ENCODE assay signal across 1 cellular context in genomic region chr2:52428224-52428623, GRCh38.
TF ChIP-seq lines count a peak whose summit lies in the region.

No MANE protein-coding gene starts in this region.

TF ChIP-seq in WTC11, 78 proteins besides CTCF, POLR2A, EP300 and RAD21 (continued from another document):
- TF ChIP-seq ZNF423 (CRISPR knock-in tag; IDR thresholded peaks at IDR 0.05) = no peak
